ENCODE assay signal across 16 cellular contexts in the genomic region with DNA sequence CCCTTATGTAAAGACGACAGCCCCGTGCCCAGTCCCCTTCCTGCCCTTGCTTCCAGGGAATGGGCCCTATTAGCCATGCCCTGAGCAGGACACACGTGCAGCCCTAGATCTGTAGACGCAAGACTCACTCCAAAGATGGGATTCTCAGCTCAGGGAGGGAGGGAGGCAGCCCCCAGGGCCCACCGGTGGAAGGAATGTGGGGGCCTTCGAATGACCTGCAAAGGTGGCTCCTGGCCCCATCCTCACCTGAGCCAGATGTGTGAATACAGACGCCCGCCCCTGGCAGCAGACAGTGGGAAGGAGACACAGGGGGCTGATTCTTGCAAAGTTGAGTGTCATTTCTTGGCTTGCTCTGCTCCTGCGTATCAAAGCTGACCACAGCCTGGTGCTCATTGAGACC. TPM values are rescaled to one million over a fixed set of nuclear protein-coding genes. Genes with fewer than 3 reads are reported as not detected.
DNase-seq lines count a peak whose midpoint lies in the region; ATAC-seq, FAIRE-seq and TF ChIP-seq lines count a peak whose summit lies in the region.
"Had no signal": no experiment of that assay in that cellular context is flagged by ENCODE, and none has a peak within 500 bp of the region (broad histone marks: within the 10 kb centered on the region; RNA-seq: fewer than 3 reads in every experiment).

No MANE protein-coding gene starts in this region.

- H3K27ac ChIP-seq in HepG2 (ENCODE audit: extremely low read length, insufficient read depth, low read length) (no peak overlapping the region), right lobe of liver (no peak overlapping the region)
- H3K27ac ChIP-seq in effector memory CD4-positive, alpha-beta T cell (ENCODE audit: insufficient read depth, low read length, poor library complexity, severe bottlenecking) = no peak overlapping the region
- H3K27ac ChIP-seq: BLaER1 had no signal

- H3K9ac ChIP-seq in HepG2 (ENCODE audit: insufficient read depth, low read depth, low read length) = no peak overlapping the region
- H3K9ac ChIP-seq: BLaER1 had no signal

- H3K4me3 ChIP-seq in HepG2 (replicated peaks in 1 of 3; ENCODE audit: insufficient read depth in 1 of 3, low read depth in 2 of 3, low read length in 3 of 3) (no peak overlapping the region), right lobe of liver (no peak overlapping the region)
- no peak overlapping the region for H3K4me3 ChIP-seq in effector memory CD4-positive, alpha-beta T cell (ENCODE audit: insufficient read depth, low read depth, low read length, poor library complexity, severe bottlenecking)
- H3K4me3 ChIP-seq: BLaER1 had no signal

- peaks cover 44% of the 10 kb centered on the region for H3K4me1 Mint-ChIP-seq in central memory CD8-positive, alpha-beta T cell
- H3K4me1 Mint-ChIP-seq in neural crest cell = peaks cover 23% of the 10 kb centered on the region
- H3K4me1 Mint-ChIP-seq in type B pancreatic cell (ENCODE audit: unreplicated experiment) = peaks cover 5% of the 10 kb centered on the region

- CTCF ChIA-PET in HepG2 (lab: Yijun Ruan, JAX; ENCODE audit: low intra/inter-chr PET ratio, low total read pairs) = no interaction called here

- H4K20me1 ChIP-seq in HepG2 (ENCODE audit: insufficient read depth, low read length) = no peaks in the 10 kb centered on the region
- H4K20me1 ChIP-seq: BLaER1 had no signal

- POLR2A ChIA-PET in HepG2 (lab: Yijun Ruan, JAX) = no interaction called here

- peak overlapping the region; percentile 20 for H3K27ac Mint-ChIP-seq in central memory CD8-positive, alpha-beta T cell (ENCODE audit: low read depth)
- H3K27ac Mint-ChIP-seq in neural crest cell (ENCODE audit: unreplicated experiment) (peak overlapping the region; percentile 3), type B pancreatic cell (peak overlapping the region; percentile 67)

- no peaks in the 10 kb centered on the region for H3K9me3 ChIP-seq in HepG2 (ENCODE audit: low read length)
- H3K9me3 ChIP-seq in right lobe of liver = no peaks in the 10 kb centered on the region
- no peaks in the 10 kb centered on the region for H3K9me3 ChIP-seq in effector memory CD4-positive, alpha-beta T cell (ENCODE audit: control insufficient read depth, low read length)
- H3K9me3 ChIP-seq: BLaER1 had no signal

- TF ChIP-seq EP300 in HepG2 (IDR thresholded peaks at IDR 0.05; ENCODE audit: low read depth in 2 of 2, low read length in 2 of 2) (no peak), HepG2 (CRISPR knock-in tag; IDR thresholded peaks at IDR 0.05; ENCODE audit: borderline replicate concordance) (no peak)

- 72% methylated on average over 9 of the region's 9 CpGs for WGBS in HepG2 (ENCODE audit: low lambda C conversion rate)
- whole genome bisulfite sequencing in right lobe of liver (ENCODE audit: insufficient coverage, low coverage, low lambda C conversion rate, missing lambda C conversion rate) = 80% methylated on average over 1 of the region's 9 CpGs

- DNase-seq in HepG2 (ENCODE audit: low spot score) = no peak
- no peak for DNase-seq in right lobe of liver
- no peak for DNase-seq in central memory CD8-positive, alpha-beta T cell (ENCODE audit: low spot score in 2 of 2)
- DNase-seq in neural crest cell (ENCODE audit: low read depth, low spot score) = no peak
- DNase-seq in type B pancreatic cell (ENCODE audit: extremely low spot score, unreplicated experiment) = no peak
- DNase-seq in Kasumi-1 (lab: John Stamatoyannopoulos, UW) = no peak
- no peak for DNase-seq in HTR-8/SVneo (ENCODE audit: insufficient read length, low spot score)
- DNase-seq in effector memory CD4-positive, alpha-beta T cell = no peak
- DNase-seq: 8988T, AML-193, DMS53, GF-D8 had no signal

- no peak for TF ChIP-seq POLR2A in HepG2 (IDR thresholded peaks at IDR 0.05; ENCODE audit: insufficient read depth in 1 of 2, low read depth in 2 of 2, low read length in 2 of 2)
- TF ChIP-seq POLR2A in right lobe of liver (IDR thresholded peaks at IDR 0.05) = no peak

- no peak overlapping the region for H3K4me2 ChIP-seq in HepG2 (ENCODE audit: low read depth, low read length)
- H3K4me2 ChIP-seq: BLaER1 had no signal

- H3K79me2 ChIP-seq in HepG2 (ENCODE audit: insufficient read depth, low read length) = no peaks in the 10 kb centered on the region

- no TSS peak for BruUV-seq in HepG2 (replicated peaks; lab: Mats Ljungman, UMichigan)

- peaks cover 16% of the 10 kb centered on the region for H3K36me3 Mint-ChIP-seq in central memory CD8-positive, alpha-beta T cell (ENCODE audit: insufficient read depth)
- H3K36me3 Mint-ChIP-seq in neural crest cell (ENCODE audit: low read depth) = no peaks in the 10 kb centered on the region
- no peaks in the 10 kb centered on the region for H3K36me3 Mint-ChIP-seq in type B pancreatic cell

- intact Hi-C loops in HepG2 (cut with micrococcal nuclease; ENCODE audit: unreplicated experiment) (no loop called here), right lobe of liver (cut with DNase I) (no loop called here)

- no peak for TF ChIP-seq RAD21 in HepG2 (CRISPR knock-in tag; IDR thresholded peaks at IDR 0.05)

- H3K27me3 ChIP-seq in HepG2 (ENCODE audit: control insufficient read depth in 1 of 2, insufficient read depth in 2 of 2, low read length in 2 of 2) (peaks cover 0 to 2% of the 10 kb centered on the region in 2 experiments; a peak in 2 of 5 replicates), right lobe of liver (no peaks in the 10 kb centered on the region)
- H3K27me3 ChIP-seq in effector memory CD4-positive, alpha-beta T cell (replicated peaks; ENCODE audit: control insufficient read depth, insufficient read depth, low read length, poor library complexity, severe bottlenecking) = no peaks in the 10 kb centered on the region
- H3K27me3 ChIP-seq: BLaER1 had no signal

- TF ChIP-seq CTCF in HepG2 (CRISPR knock-in tag; IDR thresholded peaks at IDR 0.05) (no peak), right lobe of liver (IDR thresholded peaks at IDR 0.05) (no peak), neural crest cell (conservative IDR thresholded peaks at IDR 0.05) (no peak), type B pancreatic cell (conservative IDR thresholded peaks at IDR 0.05) (no peak)

- H3K4me3 Mint-ChIP-seq in central memory CD8-positive, alpha-beta T cell = no peak overlapping the region
- H3K4me3 Mint-ChIP-seq in neural crest cell = no peak overlapping the region
- H3K4me3 Mint-ChIP-seq in type B pancreatic cell = no peak overlapping the region

- peak; percentile 14 for ATAC-seq in HepG2
- ATAC-seq in right lobe of liver = no peak
- no peak for ATAC-seq in central memory CD8-positive, alpha-beta T cell (replicated peaks; ENCODE audit: extremely low read depth, poor library complexity, severe bottlenecking)
- ATAC-seq: HCT116 had no signal

- H3K27me3 Mint-ChIP-seq in central memory CD8-positive, alpha-beta T cell = no peaks in the 10 kb centered on the region
- H3K27me3 Mint-ChIP-seq in neural crest cell (ENCODE audit: low read depth) = no peaks in the 10 kb centered on the region
- H3K27me3 Mint-ChIP-seq in type B pancreatic cell = no peaks in the 10 kb centered on the region

- in situ Hi-C loops in HepG2 (cut with HindIII; ENCODE audit: extremely low pct_ligation_motif_present, low pct_unique_long_range_greater_than_20kb) = loop anchor here (10.0 kb wide), 1 partner anchor 276 kb away; no protein-coding TSS in a partner anchor

- H3K4me1 ChIP-seq in HepG2 (ENCODE audit: insufficient read depth, low read length) (peaks cover 25% of the 10 kb centered on the region), right lobe of liver (peaks cover 0 to 28% (median 12%) of the 10 kb centered on the region in 4 donors)
- no peaks in the 10 kb centered on the region for H3K4me1 ChIP-seq in effector memory CD4-positive, alpha-beta T cell (ENCODE audit: control insufficient read depth, insufficient read depth, low read length, poor library complexity, severe bottlenecking)

- no peak overlapping the region for H2AFZ ChIP-seq in HepG2 (ENCODE audit: low read length)

- no peak for FAIRE-seq in HepG2 (lab: Jason Lieb, UNC)
- no peak for FAIRE-seq in HTR-8/SVneo (lab: Jason Lieb, UNC)
- FAIRE-seq: GM19239, H54 had no signal

- no peaks in the 10 kb centered on the region for H3K9me3 Mint-ChIP-seq in central memory CD8-positive, alpha-beta T cell
- H3K9me3 Mint-ChIP-seq in neural crest cell = no peaks in the 10 kb centered on the region
- no peaks in the 10 kb centered on the region for H3K9me3 Mint-ChIP-seq in type B pancreatic cell

- H3K36me3 ChIP-seq in HepG2 (replicated peaks in 1 of 2; ENCODE audit: control insufficient read depth in 1 of 2, insufficient read depth in 2 of 2, low read length in 2 of 2) (no peaks in the 10 kb centered on the region), right lobe of liver (no peaks in the 10 kb centered on the region)
- no peaks in the 10 kb centered on the region for H3K36me3 ChIP-seq in effector memory CD4-positive, alpha-beta T cell (ENCODE audit: control insufficient read depth, insufficient read depth, low read length)
- H3K36me3 ChIP-seq: BLaER1 had no signal

TF ChIP-seq in HepG2, 621 proteins besides CTCF, POLR2A, EP300 and RAD21 (continues in another document):
- TF ChIP-seq ZFX (CRISPR knock-in tag; IDR thresholded peaks at IDR 0.05; ENCODE audit: low read depth) = no peak

RNA-seq across cellular contexts. Expression of a gene that starts 47.8 kb away (rescaled TPM):
- total RNA-seq in HepG2 (2016; rRNA removed; fragmentation: Illumina TruSeq; extraction: Trizol) = 141 and 186 TPM in 2 replicates
- 30.0 and 32.3 TPM in 2 replicates for total RNA-seq in HepG2 (2016; cell fraction: cytosol; rRNA removed; fragmentation: Illumina TruSeq; extraction: Trizol; ENCODE audit: low read depth)
- total RNA-seq in HepG2 (2016; cell fraction: insoluble cytoplasmic fraction; rRNA removed; fragmentation: Illumina TruSeq; extraction: Trizol) = 139 and 174 TPM in 2 replicates
- 118 and 119 TPM in 2 replicates for total RNA-seq in HepG2 (2016; cell fraction: membrane; rRNA removed; fragmentation: Illumina TruSeq; extraction: Trizol)
- total RNA-seq in HepG2 (2016; cell fraction: nucleus; rRNA removed; fragmentation: Illumina TruSeq; extraction: Trizol) = 60.6 and 72.1 TPM in 2 replicates
- polyA plus RNA-seq in HepG2 (2011; rRNA removed) = 80.1 and 95.5 TPM in 2 replicates
- 121 and 137 TPM in 2 replicates for polyA plus RNA-seq in HepG2 (2011; cell fraction: cytosol; rRNA removed)
- 61.9 and 67.8 TPM in 2 replicates for polyA plus RNA-seq in HepG2 (2011; cell fraction: nucleus; rRNA removed)
- polyA plus RNA-seq in HepG2 (2012) = 113 and 128 TPM in 2 replicates
- 48.2 and 51.8 TPM in 2 replicates for polyA plus RNA-seq in HepG2 (2016; cell fraction: cytosol; fragmentation: Illumina TruSeq; extraction: Trizol; ENCODE audit: low read depth)
- 322 and 369 TPM in 2 replicates for polyA plus RNA-seq in HepG2 (2016; cell fraction: insoluble cytoplasmic fraction; fragmentation: Illumina TruSeq; extraction: Trizol; ENCODE audit: low read depth)
- polyA plus RNA-seq in HepG2 (2016; cell fraction: membrane; fragmentation: Illumina TruSeq; extraction: Trizol; ENCODE audit: low read depth) = 139 and 153 TPM in 2 replicates
- 125 and 129 TPM in 2 replicates for polyA plus RNA-seq in HepG2 (2016; cell fraction: nucleus; fragmentation: Illumina TruSeq; extraction: Trizol; ENCODE audit: insufficient read depth, low read depth)
- 155 and 250 TPM in 2 replicates for polyA minus RNA-seq in HepG2 (2011; rRNA and poly(A)+ RNA removed; ENCODE audit: low replicate concordance)
- 71.1 and 86.5 TPM in 2 replicates for polyA minus RNA-seq in HepG2 (2011; cell fraction: cytosol; rRNA and poly(A)+ RNA removed)
- 45.8 and 58.4 TPM in 2 replicates for polyA minus RNA-seq in HepG2 (2011; cell fraction: nucleus; rRNA and poly(A)+ RNA removed)
- total RNA-seq in right lobe of liver = 100 to 1,000 TPM in 1 of 6 experiments, 10 to 100 TPM in 5; 43.7 to 148 (median 59.1) TPM
- 62.9 and 69.7 TPM in 2 replicates for total RNA-seq in neural crest cell
- total RNA-seq in type B pancreatic cell (ENCODE audit: low replicate concordance) = 49.8 and 66.6 TPM in 2 replicates

Comparison
In these comparisons a context has a peak if more than half of its experiments do, and no peak if none do; other contexts are left out.
1. H3K27ac Mint-ChIP-seq: peak in every context shown above with its lines; median percentile 67 in type B pancreatic cell; 20 in central memory CD8-positive, alpha-beta T cell; 3 in neural crest cell.